Comparison of ENCODE assay signal across 8 cellular contexts in genomic region chr3:152403632-152404066, GRCh38.
DNase-seq lines count a peak whose midpoint lies in the region; ATAC-seq and TF ChIP-seq lines count a peak whose summit lies in the region.

No MANE protein-coding gene starts in this region.

- no peaks in the 10 kb centered on the region for H3K27me3 ChIP-seq in CD4-positive, CD25-positive, alpha-beta regulatory T cell (ENCODE audit: control insufficient read depth, insufficient read depth, low read length)
- no peaks in the 10 kb centered on the region for H3K27me3 ChIP-seq in Peyer's patch

- no peak for TF ChIP-seq POLR2A in Peyer's patch (IDR thresholded peaks at IDR 0.05)

- TF ChIP-seq CTCF in Peyer's patch (IDR thresholded peaks at IDR 0.05) (no peak), fibroblast of villous mesenchyme (IDR thresholded peaks at IDR 0.05; ENCODE audit: insufficient read depth, low read depth, low read length) (no peak)

- H3K4me1 ChIP-seq in CD4-positive, CD25-positive, alpha-beta regulatory T cell (ENCODE audit: control insufficient read depth, insufficient read depth, low read length, poor library complexity, severe bottlenecking) = peaks cover 75% of the 10 kb centered on the region
- peaks cover 0 to 53% (median 3%) of the 10 kb centered on the region in 4 donors for H3K4me1 ChIP-seq in Peyer's patch

- no peaks in the 10 kb centered on the region for H3K9me3 ChIP-seq in CD4-positive, CD25-positive, alpha-beta regulatory T cell (ENCODE audit: control insufficient read depth in 2 of 2, low read length in 2 of 2)
- no peaks in the 10 kb centered on the region for H3K9me3 ChIP-seq in Peyer's patch

- peak overlapping the region; percentile 29 for H3K4me3 ChIP-seq in CD4-positive, CD25-positive, alpha-beta regulatory T cell (ENCODE audit: low read depth, low read length)
- H3K4me3 ChIP-seq in Peyer's patch = no peak overlapping the region
- H3K4me3 ChIP-seq in fibroblast of villous mesenchyme (ENCODE audit: low read depth, low read length) = no peak overlapping the region

- no peak for DNase-seq in CD4-positive, CD25-positive, alpha-beta regulatory T cell
- DNase-seq in Peyer's patch (peak in 2 of 3 donors; percentile 53 to 73), fibroblast of villous mesenchyme (ENCODE audit: low read depth) (peak; percentile 71), AML-193 (lab: John Stamatoyannopoulos, UW) (no peak), SW 1271 (lab: John Stamatoyannopoulos, UW) (no peak)
- DNase-seq in natural killer cell treated with Interleukin-12 subunit alpha and Interleukin-12 subunit beta and Interleukin-15 and Interleukin-18, amount 100 ng/mL, for 72 hours (ENCODE audit: low spot score) = no peak

- no peaks in the 10 kb centered on the region for H3K27me3 Mint-ChIP-seq in CD4-positive, CD25-positive, alpha-beta regulatory T cell
- no peaks in the 10 kb centered on the region for H3K27me3 Mint-ChIP-seq in natural killer cell treated with Interleukin-12 subunit alpha and Interleukin-12 subunit beta and Interleukin-15 and Interleukin-18, amount 100 ng/mL, for 72 hours

- H3K4me1 Mint-ChIP-seq in CD4-positive, CD25-positive, alpha-beta regulatory T cell = peaks cover 63 to 93% (median 79%) of the 10 kb centered on the region in 4 donors
- peaks cover 56 to 78% of the 10 kb centered on the region in 2 donors for H3K4me1 Mint-ChIP-seq in natural killer cell treated with Interleukin-12 subunit alpha and Interleukin-12 subunit beta and Interleukin-15 and Interleukin-18, amount 100 ng/mL, for 72 hours (ENCODE audit: low read depth in 2 of 2)

- no peak for ATAC-seq in CD4-positive, CD25-positive, alpha-beta regulatory T cell (ENCODE audit: low read depth in 2 of 2)
- peak; percentile 52 to 60 for ATAC-seq in natural killer cell treated with Interleukin-12 subunit alpha and Interleukin-12 subunit beta and Interleukin-15 and Interleukin-18, amount 100 ng/mL, for 72 hours
- ATAC-seq in HG02981 (IDR thresholded peaks at IDR 0.05; ENCODE audit: unreplicated experiment) (no peak), HG02852 (IDR thresholded peaks at IDR 0.05; ENCODE audit: unreplicated experiment) (no peak)

- H3K27ac ChIP-seq in CD4-positive, CD25-positive, alpha-beta regulatory T cell (ENCODE audit: insufficient read depth, low read length, poor library complexity, severe bottlenecking) = peak overlapping the region; percentile 63
- H3K27ac ChIP-seq in Peyer's patch = peak overlapping the region; percentile 1 to 71 (median 50)

- peak overlapping the region in 3 of 4 donors; percentile 29 to 73 (median 70) for H3K4me3 Mint-ChIP-seq in CD4-positive, CD25-positive, alpha-beta regulatory T cell
- H3K4me3 Mint-ChIP-seq in natural killer cell treated with Interleukin-12 subunit alpha and Interleukin-12 subunit beta and Interleukin-15 and Interleukin-18, amount 100 ng/mL, for 72 hours = peak overlapping the region; percentile 25

- H3K27ac Mint-ChIP-seq in CD4-positive, CD25-positive, alpha-beta regulatory T cell = peak overlapping the region; percentile 66 to 84 (median 73)
- peak overlapping the region; percentile 52 to 89 for H3K27ac Mint-ChIP-seq in natural killer cell treated with Interleukin-12 subunit alpha and Interleukin-12 subunit beta and Interleukin-15 and Interleukin-18, amount 100 ng/mL, for 72 hours

- H3K9me3 Mint-ChIP-seq in CD4-positive, CD25-positive, alpha-beta regulatory T cell = peaks cover 0 to 1% (median 0%) of the 10 kb centered on the region in 7 donors
- no peaks in the 10 kb centered on the region for H3K9me3 Mint-ChIP-seq in natural killer cell treated with Interleukin-12 subunit alpha and Interleukin-12 subunit beta and Interleukin-15 and Interleukin-18, amount 100 ng/mL, for 72 hours

- peaks cover 24% of the 10 kb centered on the region for H3K36me3 ChIP-seq in CD4-positive, CD25-positive, alpha-beta regulatory T cell (ENCODE audit: control insufficient read depth, insufficient read depth, low read length)
- no peaks in the 10 kb centered on the region for H3K36me3 ChIP-seq in Peyer's patch

- peaks cover 38% of the 10 kb centered on the region for H3K36me3 Mint-ChIP-seq in CD4-positive, CD25-positive, alpha-beta regulatory T cell
- no peaks in the 10 kb centered on the region for H3K36me3 Mint-ChIP-seq in natural killer cell treated with Interleukin-12 subunit alpha and Interleukin-12 subunit beta and Interleukin-15 and Interleukin-18, amount 100 ng/mL, for 72 hours

Comparison
In these comparisons a context has a peak if more than half of its experiments do, and no peak if none do; other contexts are left out.
1. ATAC-seq: peak in natural killer cell treated with Interleukin-12 subunit alpha and Interleukin-12 subunit beta and Interleukin-15 and Interleukin-18, amount 100 ng/mL, for 72 hours (2 of 2); none in CD4-positive, CD25-positive, alpha-beta regulatory T cell (0 of 2), HG02981 (single experiment) and HG02852 (single experiment).
2. DNase-seq: peak in Peyer's patch (2 of 3) and fibroblast of villous mesenchyme (single experiment); none in CD4-positive, CD25-positive, alpha-beta regulatory T cell (0 of 3), natural killer cell treated with Interleukin-12 subunit alpha and Interleukin-12 subunit beta and Interleukin-15 and Interleukin-18, amount 100 ng/mL, for 72 hours (single experiment), AML-193 (0 of 2) and SW 1271 (0 of 2).